9 cellular contexts compared by ENCODE assay signal in genomic region chr15:57875347-57875746, GRCh38.
"Had no signal": no experiment of that assay in that cellular context is flagged by ENCODE, and none has a peak within 500 bp of the region (broad histone marks: within the 10 kb centered on the region; RNA-seq: fewer than 3 reads in every experiment).

No MANE protein-coding gene starts in this region.

- H3K27ac ChIP-seq: GM23248, HL-60, KMS-11 had no signal

- H3K4me2 ChIP-seq: KMS-11 had no signal

- ATAC-seq: HCT116 had no signal

- H3K9me3 ChIP-seq: HAP-1 had no signal

- H3K36me3 ChIP-seq: HAP-1 had no signal

- H3K4me3 ChIP-seq: GM23248, HAP-1 had no signal

- H3K9ac ChIP-seq: GM23248, KMS-11 had no signal

- H2AFZ ChIP-seq: GM23248 had no signal

- DNase-seq: GM23248, GOT3, H7, IMR-90, KBM-7 had no signal
